ENCODE assay signal across 1 cellular context in genomic region chr20:5918856-5919633, GRCh38.
A peak's percentile ranks its signal among the peaks of the same experiment; 100 is the strongest.
TF ChIP-seq lines count a peak whose summit lies in the region.

No MANE protein-coding gene starts in this region.

TF ChIP-seq in H1, 55 proteins besides CTCF, POLR2A, EP300 and RAD21:
- TF ChIP-seq JUND (IDR thresholded peaks at IDR 0.05; ENCODE audit: low read length): peak; percentile 52; the same call in 1 of the 2 replicates
- no peak for TF ChIP-seq CHD2 (IDR thresholded peaks at IDR 0.05; ENCODE audit: low read length)
- TF ChIP-seq CEBPB (IDR thresholded peaks at IDR 0.05; ENCODE audit: low read depth, low read length): no peak
